Comparison of ENCODE assay signal across 27 cellular contexts in genomic region chr20:53961527-53961926, GRCh38.
"Had no signal": no experiment of that assay in that cellular context is flagged by ENCODE, and none has a peak within 500 bp of the region (broad histone marks: within the 10 kb centered on the region; RNA-seq: fewer than 3 reads in every experiment).

No MANE protein-coding gene starts in this region.

- H2AFZ ChIP-seq: neural progenitor cell had no signal

- H3K4me3 ChIP-seq: dorsolateral prefrontal cortex, lower lobe of right lung, mucosa of descending colon, neural progenitor cell, thoracic aorta, vagina had no signal

- H3K9ac ChIP-seq: neural progenitor cell had no signal

- H3K9me3 ChIP-seq: lower lobe of right lung, mucosa of descending colon, thoracic aorta, vagina had no signal

- H3K4me2 ChIP-seq: neural progenitor cell had no signal

- H3K4me1 ChIP-seq: foreskin keratinocyte, lower lobe of right lung had no signal

- H3K27ac Mint-ChIP-seq: activated CD4-positive, alpha-beta T cell treated with anti-CD3 and anti-CD28 coated beads, Interleukin-2, amount 10 ng/mL, durations not matched to agents 24 days and 14 days; activated CD8-positive, alpha-beta T cell treated with anti-CD3 and anti-CD28 coated beads, Interleukin-2, amount 10 ng/mL, durations not matched to agents 7 days and 5 days; activated naive CD8-positive, alpha-beta T cell treated with anti-CD3 and anti-CD28 coated beads, Interleukin-2, amount 50 U/mL, for 24 hours; activated T-helper 1 cell treated with anti-CD3 and anti-CD28 coated beads, Interleukin-12 subunit alpha, Interleukin-12 subunit beta, Interleukin-2, Interleukin-4 antibody, amounts not matched to agents 30 ng/mL and 10 ng/mL and 1 ng/mL, durations not matched to agents 14 hours and 24 hours and 36 hours; neural progenitor cell had no signal

- FAIRE-seq: colon, kidney had no signal

- DNase-seq: activated CD4-positive, alpha-beta T cell treated with anti-CD3 and anti-CD28 coated beads, Interleukin-2, amount 10 ng/mL, durations not matched to agents 24 days and 14 days; activated CD4-positive, CD25-positive, alpha-beta regulatory T cell; activated CD8-positive, alpha-beta T cell treated with anti-CD3 and anti-CD28 coated beads, Interleukin-2, amount 10 ng/mL, durations not matched to agents 7 days and 5 days; activated gamma-delta T cell; activated naive CD4-positive, alpha-beta T cell treated with anti-CD3 and anti-CD28 coated beads, Interleukin-2, amount 50 U/mL, for 16 hours; activated naive CD8-positive, alpha-beta T cell treated with anti-CD3 and anti-CD28 coated beads, Interleukin-2, amount 50 U/mL, for 24 hours; anterior cingulate cortex; brain microvascular endothelial cell; dorsolateral prefrontal cortex; foreskin keratinocyte; kidney; lower lobe of right lung; mesendoderm; mucosa of descending colon; naive B cell; retina; stimulated activated CD4-positive, alpha-beta T cell treated with anti-CD3 and anti-CD28 coated beads, Interleukin-4, amount 100 ng/mL, for 24 hours; stimulated activated naive CD4-positive, alpha-beta T cell treated with Interleukin-2 at 50 U/mL for 16 hours; T-helper 17 cell had no signal

- H3K4me1 Mint-ChIP-seq: activated naive CD8-positive, alpha-beta T cell treated with anti-CD3 and anti-CD28 coated beads, Interleukin-2, amount 50 U/mL, for 24 hours; central memory CD8-positive, alpha-beta T cell had no signal

- H3K27ac ChIP-seq: brain microvascular endothelial cell, epithelial cell of prostate, foreskin keratinocyte, lower lobe of right lung, neural progenitor cell, thoracic aorta, vagina had no signal

- H3K36me3 ChIP-seq: brain microvascular endothelial cell, lower lobe of right lung, neural progenitor cell, thoracic aorta, vagina had no signal

- ATAC-seq: activated CD8-positive, alpha-beta T cell treated with anti-CD3 and anti-CD28 coated beads, Interleukin-2, amount 10 ng/mL, durations not matched to agents 7 days and 5 days; activated naive CD8-positive, alpha-beta T cell treated with anti-CD3 and anti-CD28 coated beads, Interleukin-2, amount 50 U/mL, for 24 hours; foreskin keratinocyte; lower lobe of right lung; mucosa of descending colon; T-helper 17 cell had no signal

- H3K27me3 Mint-ChIP-seq: type B pancreatic cell had no signal

- H3K4me3 Mint-ChIP-seq: activated CD4-positive, alpha-beta T cell treated with anti-CD3 and anti-CD28 coated beads, Interleukin-2, amount 10 ng/mL, durations not matched to agents 24 days and 14 days; activated CD8-positive, alpha-beta T cell treated with anti-CD3 and anti-CD28 coated beads, Interleukin-2, amount 10 ng/mL, durations not matched to agents 7 days and 5 days; activated naive CD8-positive, alpha-beta T cell treated with anti-CD3 and anti-CD28 coated beads, Interleukin-2, amount 50 U/mL, for 24 hours; activated T-helper 1 cell treated with anti-CD3 and anti-CD28 coated beads, Interleukin-12 subunit alpha, Interleukin-12 subunit beta, Interleukin-2, Interleukin-4 antibody, amounts not matched to agents 30 ng/mL and 10 ng/mL and 1 ng/mL, durations not matched to agents 14 hours and 24 hours and 36 hours; central memory CD8-positive, alpha-beta T cell; naive B cell; neural progenitor cell; T-helper 17 cell; type B pancreatic cell had no signal

- H3K36me3 Mint-ChIP-seq: naive B cell, neural progenitor cell had no signal

- H3K27me3 ChIP-seq: brain microvascular endothelial cell, foreskin keratinocyte, neural progenitor cell, vagina had no signal

- H3K9me3 Mint-ChIP-seq: activated CD4-positive, alpha-beta T cell treated with anti-CD3 and anti-CD28 coated beads, Interleukin-2, amount 10 ng/mL, durations not matched to agents 24 days and 14 days; activated naive CD8-positive, alpha-beta T cell treated with anti-CD3 and anti-CD28 coated beads, Interleukin-2, amount 50 U/mL, for 24 hours; activated T-helper 1 cell treated with anti-CD3 and anti-CD28 coated beads, Interleukin-12 subunit alpha, Interleukin-12 subunit beta, Interleukin-2, Interleukin-4 antibody, amounts not matched to agents 30 ng/mL and 10 ng/mL and 1 ng/mL, durations not matched to agents 14 hours and 24 hours and 36 hours; central memory CD8-positive, alpha-beta T cell; neural progenitor cell; type B pancreatic cell had no signal
